15 cellular contexts compared by ENCODE assay signal in genomic region chr11:19276859-19277808, GRCh38. TPM values are rescaled to one million over a fixed set of nuclear protein-coding genes. Genes with fewer than 3 reads are reported as not detected.
DNase-seq lines count a peak whose midpoint lies in the region; ATAC-seq, FAIRE-seq and TF ChIP-seq lines count a peak whose summit lies in the region.
"Had no signal": no experiment of that assay in that cellular context is flagged by ENCODE, and none has a peak within 500 bp of the region (broad histone marks: within the 10 kb centered on the region; RNA-seq: fewer than 3 reads in every experiment).

No MANE protein-coding gene starts in this region.

- no peak for FAIRE-seq in RCC 7860 (lab: Jason Lieb, UNC)
- FAIRE-seq: frontal cortex had no signal

- no peaks in the 10 kb centered on the region for H3K79me2 ChIP-seq in hepatocyte

- DNase-seq in natural killer cell treated with Interleukin-12 subunit alpha and Interleukin-12 subunit beta and Interleukin-15 and Interleukin-18, amount 100 ng/mL, for 72 hours (ENCODE audit: low spot score) = no peak
- DNase-seq in natural killer cell (no peak), RCC 7860 (ENCODE audit: low spot score) (peak; percentile 58), hepatocyte (ENCODE audit: low spot score) (peak; percentile 57), ureter (ENCODE audit: low spot score) (peak; percentile 62), NCI-H2196 treated with DMSO at 0.1 percent for 48 hours (lab: John Stamatoyannopoulos, UW; ENCODE audit: unreplicated experiment) (no peak), ecto neural progenitor cell (ENCODE audit: low spot score) (no peak), amniotic stem cell (lab: John Stamatoyannopoulos, UW) (no peak)
- DNase-seq: activated CD4-positive, CD25-positive, alpha-beta regulatory T cell treated with anti-CD3 and anti-CD28 coated beads, Interleukin-2, amount 50 U/mL, for 72 hours; activated effector memory CD4-positive, alpha-beta T cell treated with Interleukin-2 at 50 U/mL for 16 hours; NCI-H1694; SHP77 had no signal

- intact Hi-C loops in natural killer cell (cut with micrococcal nuclease) = no loop called here

- 79% methylated on average over 8 of the region's 8 CpGs for WGBS in hepatocyte (ENCODE audit: low lambda C conversion rate, missing lambda C conversion rate)

- no peaks in the 10 kb centered on the region for H4K20me1 ChIP-seq in hepatocyte (ENCODE audit: insufficient read depth, poor library complexity, severe bottlenecking)

- no peak overlapping the region for H3K4me3 ChIP-seq in hepatocyte

- peaks cover 3% of the 10 kb centered on the region for H3K4me1 ChIP-seq in hepatocyte (ENCODE audit: insufficient read depth)

- H3K9me3 Mint-ChIP-seq in natural killer cell treated with Interleukin-12 subunit alpha and Interleukin-12 subunit beta and Interleukin-15 and Interleukin-18, amount 100 ng/mL, for 72 hours = no peaks in the 10 kb centered on the region
- H3K9me3 Mint-ChIP-seq in natural killer cell = no peaks in the 10 kb centered on the region
- H3K9me3 Mint-ChIP-seq: central memory CD8-positive, alpha-beta T cell; memory B cell had no signal

- TF ChIP-seq CTCF in natural killer cell (IDR thresholded peaks at IDR 0.05) (no peak), hepatocyte (IDR thresholded peaks at IDR 0.05; ENCODE audit: poor library complexity) (no peak)

- H3K9me2 ChIP-seq in hepatocyte (replicated peaks; ENCODE audit: insufficient read depth) = no peaks in the 10 kb centered on the region

- H3K27ac ChIP-seq in hepatocyte = peak overlapping the region; percentile 80

- H3K27me3 Mint-ChIP-seq in natural killer cell treated with Interleukin-12 subunit alpha and Interleukin-12 subunit beta and Interleukin-15 and Interleukin-18, amount 100 ng/mL, for 72 hours = peaks cover 2 to 3% of the 10 kb centered on the region in 2 donors
- H3K27me3 Mint-ChIP-seq in natural killer cell (ENCODE audit: low read depth in 2 of 2) = peaks cover 0 to 11% of the 10 kb centered on the region in 2 donors
- H3K27me3 Mint-ChIP-seq: central memory CD8-positive, alpha-beta T cell had no signal

- ATAC-seq in natural killer cell treated with Interleukin-12 subunit alpha and Interleukin-12 subunit beta and Interleukin-15 and Interleukin-18, amount 100 ng/mL, for 72 hours = peak; percentile 70 to 73
- ATAC-seq in natural killer cell = no peak

- no peak overlapping the region for H3K27ac Mint-ChIP-seq in natural killer cell treated with Interleukin-12 subunit alpha and Interleukin-12 subunit beta and Interleukin-15 and Interleukin-18, amount 100 ng/mL, for 72 hours
- H3K27ac Mint-ChIP-seq in natural killer cell = no peak overlapping the region
- H3K27ac Mint-ChIP-seq: memory B cell had no signal

- H3K27me3 ChIP-seq in hepatocyte = no peaks in the 10 kb centered on the region

- no peaks in the 10 kb centered on the region for H3K36me3 Mint-ChIP-seq in natural killer cell treated with Interleukin-12 subunit alpha and Interleukin-12 subunit beta and Interleukin-15 and Interleukin-18, amount 100 ng/mL, for 72 hours
- no peaks in the 10 kb centered on the region for H3K36me3 Mint-ChIP-seq in natural killer cell
- H3K36me3 Mint-ChIP-seq: memory B cell had no signal

- no peak overlapping the region for H3K4me2 ChIP-seq in hepatocyte

- no peak overlapping the region for H2AFZ ChIP-seq in hepatocyte

- H3K4me3 Mint-ChIP-seq in natural killer cell treated with Interleukin-12 subunit alpha and Interleukin-12 subunit beta and Interleukin-15 and Interleukin-18, amount 100 ng/mL, for 72 hours = no peak overlapping the region
- H3K4me3 Mint-ChIP-seq in natural killer cell = no peak overlapping the region
- H3K4me3 Mint-ChIP-seq: central memory CD8-positive, alpha-beta T cell; memory B cell had no signal

- peaks cover 28 to 32% of the 10 kb centered on the region in 2 donors for H3K4me1 Mint-ChIP-seq in natural killer cell treated with Interleukin-12 subunit alpha and Interleukin-12 subunit beta and Interleukin-15 and Interleukin-18, amount 100 ng/mL, for 72 hours (ENCODE audit: low read depth in 2 of 2)
- peaks cover 27 to 29% of the 10 kb centered on the region in 2 donors for H3K4me1 Mint-ChIP-seq in natural killer cell
- H3K4me1 Mint-ChIP-seq: memory B cell had no signal

- H3K36me3 ChIP-seq in hepatocyte (replicated peaks; ENCODE audit: insufficient read depth, low read depth) = no peaks in the 10 kb centered on the region

- no peaks in the 10 kb centered on the region for H3K9me3 ChIP-seq in hepatocyte (ENCODE audit: low read depth)

RNA-seq across cellular contexts. Expression of gene E2F8, which starts 36.4 kb away (rescaled TPM):
- total RNA-seq in natural killer cell treated with Interleukin-12 subunit alpha and Interleukin-12 subunit beta and Interleukin-15 and Interleukin-18, amount 100 ng/mL, for 72 hours = 10 to 100 TPM; 12.0 to 22.3 TPM
- total RNA-seq in natural killer cell = under 1 TPM; 0.38 to 0.54 (median 0.42) TPM
- 2.1 and 2.3 TPM in 2 replicates for total RNA-seq in hepatocyte
- polyA plus RNA-seq in hepatocyte = 0.42 and 0.64 TPM in 2 replicates
- total RNA-seq in ureter = 3.0 TPM

Comparison
In these comparisons a context has a peak if more than half of its experiments do, and no peak if none do; other contexts are left out.
1. ATAC-seq: peak in natural killer cell treated with Interleukin-12 subunit alpha and Interleukin-12 subunit beta and Interleukin-15 and Interleukin-18, amount 100 ng/mL, for 72 hours (2 of 2); none in natural killer cell (0 of 3).
2. DNase-seq: peak in RCC 7860 (single experiment), hepatocyte (single experiment) and ureter (single experiment); none in natural killer cell treated with Interleukin-12 subunit alpha and Interleukin-12 subunit beta and Interleukin-15 and Interleukin-18, amount 100 ng/mL, for 72 hours (single experiment), natural killer cell (single experiment), NCI-H2196 treated with DMSO at 0.1 percent for 48 hours (single experiment), ecto neural progenitor cell (single experiment) and amniotic stem cell (single experiment).